Comparison of ENCODE assay signal across 28 cellular contexts in genomic region chr1:51948491-51948915, GRCh38. TPM values are rescaled to one million over a fixed set of nuclear protein-coding genes. Genes with fewer than 3 reads are reported as not detected.
DNase-seq lines count a peak whose midpoint lies in the region; ATAC-seq and TF ChIP-seq lines count a peak whose summit lies in the region.
"Had no signal": no experiment of that assay in that cellular context is flagged by ENCODE, and none has a peak within 500 bp of the region (broad histone marks: within the 10 kb centered on the region; RNA-seq: fewer than 3 reads in every experiment).

No MANE protein-coding gene starts in this region.

- H3K9ac ChIP-seq in H9 (ENCODE audit: extremely low read depth, insufficient read length, low read length), result no peak overlapping the region
- H3K9ac ChIP-seq in mammary epithelial cell (ENCODE audit: insufficient read depth, low read length), result no peak overlapping the region

- H3K9me3 Mint-ChIP-seq in H9, result peaks cover 5 to 8% of the 10 kb centered on the region in 2 experiments; a peak in 2 of 5 replicates
- H3K9me3 Mint-ChIP-seq: activated T-cell treated with anti-CD3 and anti-CD28 coated beads, Interleukin-2, amount 50 U/mL, for 4 hours; natural killer cell treated with Interleukin-12 subunit alpha and Interleukin-12 subunit beta and Interleukin-15 and Interleukin-18, amount 100 ng/mL, for 72 hours; type B pancreatic cell had no signal

- intact Hi-C loops in mammary epithelial cell (cut with micrococcal nuclease), result no loop called here
- intact Hi-C loops in left ventricle myocardium inferior (cut with micrococcal nuclease), result no loop called here

- DNase-seq in H9 (no peak), NCI-H69 (lab: John Stamatoyannopoulos, UW) (peak; percentile 79), mammary epithelial cell (peak; percentile 55), ecto neural progenitor cell (ENCODE audit: low spot score) (no peak), GM10248 (ENCODE audit: extremely low spot score) (no peak), left ventricle myocardium inferior (no peak)
- DNase-seq: activated CD4-positive, CD25-positive, alpha-beta regulatory T cell treated with anti-CD3 and anti-CD28 coated beads, Interleukin-2, amount 50 U/mL, for 72 hours; activated CD8-positive, alpha-beta memory T cell treated with anti-CD3 and anti-CD28 coated beads for 24 hours; activated naive CD4-positive, alpha-beta T cell treated with anti-CD3 and anti-CD28 coated beads for 36 hours; activated T-cell treated with anti-CD3 and anti-CD28 coated beads, Interleukin-2, amount 50 U/mL, for 4 hours; amygdala; caudate nucleus; heart left ventricle; MG63; NCI-H1694 treated with DMSO at 0.1 percent for 48 hours; NCI-H510A treated with DMSO at 0.1 percent for 48 hours; sigmoid colon; stimulated activated CD4-positive, alpha-beta T cell treated with anti-CD3 and anti-CD28 coated beads, Interleukin-15, amount 100 ng/mL, for 24 hours; stimulated activated CD8-positive, alpha-beta memory T cell treated with anti-CD3 and anti-CD28 coated beads, Interleukin-4, amount 100 ng/mL, for 48 hours; SW 1271 had no signal

- H3K14ac ChIP-seq in H9 (ENCODE audit: insufficient read depth, low read length), result no peak overlapping the region

- no peak overlapping the region for H3K23ac ChIP-seq in H9 (ENCODE audit: insufficient read length, low read depth, low read length)

- no peak overlapping the region for H2BK20ac ChIP-seq in H9 (ENCODE audit: low read depth, low read length, poor library complexity, severe bottlenecking)

- BruUV-seq in mammary epithelial cell (replicated peaks; lab: Mats Ljungman, UMichigan), result no TSS peak

- H3K79me1 ChIP-seq in H9 (ENCODE audit: insufficient read depth, low read depth, low read length, poor library complexity, severe bottlenecking), result no peaks in the 10 kb centered on the region

- no peak overlapping the region for H4K91ac ChIP-seq in H9 (ENCODE audit: insufficient read length, low read depth, low read length)

- no peak overlapping the region for H2AK5ac ChIP-seq in H9 (ENCODE audit: insufficient read length, low read length)

- H4K8ac ChIP-seq in H9 (replicated peaks; ENCODE audit: insufficient read length, low read depth, low read length), result no peak overlapping the region

- H3K79me2 ChIP-seq in H9 (ENCODE audit: insufficient read depth, low read length) (no peaks in the 10 kb centered on the region), mammary epithelial cell (ENCODE audit: insufficient read depth, low read length) (no peaks in the 10 kb centered on the region)

- H2BK5ac ChIP-seq in H9 (ENCODE audit: insufficient read length, low read length), result no peak overlapping the region

- H4K20me1 ChIP-seq in H9 (ENCODE audit: control insufficient read depth, insufficient read depth, insufficient read length) (no peaks in the 10 kb centered on the region), mammary epithelial cell (ENCODE audit: insufficient read depth, low read length) (no peaks in the 10 kb centered on the region)

- CTCF ChIA-PET in mammary epithelial cell (lab: Charles Lee; ENCODE audit: low non-redundant PET), result no interaction called here
- CTCF ChIA-PET in GM10248 (lab: Yijun Ruan, JAX), result interaction anchor here (1.0 to 2.7 kb wide), 2 partner anchors 12 to 16 kb away, joined by 5 to 9 read pairs; no protein-coding TSS in a partner anchor

- H3K18ac ChIP-seq in H9 (ENCODE audit: insufficient read length, low read depth, low read length), result no peak overlapping the region

- H3K56ac ChIP-seq in H9 (ENCODE audit: insufficient read length, low read depth, low read length), result no peak overlapping the region

- H3K36me3 ChIP-seq in mammary epithelial cell (ENCODE audit: insufficient read depth, low read length) (no peaks in the 10 kb centered on the region), left ventricle myocardium inferior (no peaks in the 10 kb centered on the region)
- H3K36me3 ChIP-seq: heart left ventricle, MG63, sigmoid colon had no signal

- no peaks in the 10 kb centered on the region for H3K4me1 Mint-ChIP-seq in H9
- H3K4me1 Mint-ChIP-seq: CD14-positive monocyte, mesothelial cell of epicardium had no signal

- TF ChIP-seq CTCF in 22Rv1 (IDR thresholded peaks at IDR 0.05) (no peak), H9 (conservative IDR thresholded peaks at IDR 0.05) (no peak), mammary epithelial cell (conservative IDR thresholded peaks at IDR 0.05 in 1 of 2, IDR thresholded peaks at IDR 0.05 in 1 of 2; ENCODE audit: extremely low read depth in 1 of 2, insufficient read depth in 1 of 2, low read depth in 1 of 2, low read length in 2 of 2) (no peak), GM10248 (IDR thresholded peaks at IDR 0.05; ENCODE audit: control extremely low read depth, extremely low read depth, low read depth, missing control alignments) (no peak), left ventricle myocardium inferior (IDR thresholded peaks at IDR 0.05; ENCODE audit: borderline replicate concordance) (no peak)

- no peaks in the 10 kb centered on the region; the same call in 1 of the 2 replicates for H3K27me3 Mint-ChIP-seq in H9 (ENCODE audit: low read depth)

- no peak overlapping the region for H2BK12ac ChIP-seq in H9 (ENCODE audit: insufficient read length, low read depth, low read length)

- H4K5ac ChIP-seq in H9 (ENCODE audit: insufficient read length, low read depth, low read length), result no peak overlapping the region

- H3K27ac ChIP-seq in 22Rv1 (peak overlapping the region; percentile 71), H9 (ENCODE audit: insufficient read length, low read depth, low read length) (no peak overlapping the region), mammary epithelial cell (ENCODE audit: insufficient read depth, low read depth, low read length) (peak overlapping the region; percentile 6), left ventricle myocardium inferior (replicated peaks) (no peak overlapping the region)
- H3K27ac ChIP-seq: heart left ventricle, sigmoid colon had no signal

- H3T11ph ChIP-seq in H9 (ENCODE audit: low read length), result no peak overlapping the region

- H3K4me2 ChIP-seq in H9 (ENCODE audit: insufficient read depth, insufficient read length, low read length) (no peak overlapping the region), mammary epithelial cell (ENCODE audit: insufficient read depth, low read depth, low read length) (peak overlapping the region; percentile 50)

- H2BK15ac ChIP-seq in H9 (ENCODE audit: low read depth, low read length), result no peak overlapping the region

- peak overlapping the region; percentile 13 to 44 (median 19); a peak in 2 of 7 replicates for H3K27ac Mint-ChIP-seq in H9
- H3K27ac Mint-ChIP-seq: activated naive CD4-positive, alpha-beta T cell treated with anti-CD3 and anti-CD28 coated beads for 36 hours; CD14-positive monocyte; dendritic cell treated with granulocyte-macrophage colony-stimulating factor and Interleukin-4, amounts not matched to agents 40 ng/mL and 50 ng/mL, for 4 days; mesothelial cell of epicardium; natural killer cell treated with Interleukin-12 subunit alpha and Interleukin-12 subunit beta and Interleukin-15 and Interleukin-18, amount 100 ng/mL, for 72 hours; type B pancreatic cell had no signal

- H2BK120ac ChIP-seq in H9 (ENCODE audit: low read depth, low read length, poor library complexity, severe bottlenecking), result no peak overlapping the region

- no peak overlapping the region for H2AFZ ChIP-seq in H9 (ENCODE audit: low read length)
- peak overlapping the region; percentile 85 for H2AFZ ChIP-seq in mammary epithelial cell (ENCODE audit: low read depth, low read length)

- WGBS in H9 (ENCODE audit: extremely low coverage, insufficient read length, low lambda C conversion rate), result no CpG with 5 or more reads among the region's 2 CpGs
- WGBS in mammary epithelial cell (ENCODE audit: low coverage, missing lambda C conversion rate), result 3% methylated on average over 2 of the region's 2 CpGs

- POLR2A ChIA-PET in GM10248 (lab: Yijun Ruan, JAX), result no interaction called here

- H3K4ac ChIP-seq in H9 (ENCODE audit: low read depth, low read length), result no peak overlapping the region

- no peaks in the 10 kb centered on the region for H3K23me2 ChIP-seq in H9 (ENCODE audit: insufficient read length, low read depth, low read length, poor library complexity, severe bottlenecking)

- H3K4me3 Mint-ChIP-seq in H9, result no peak overlapping the region
- H3K4me3 Mint-ChIP-seq: activated naive CD4-positive, alpha-beta T cell treated with anti-CD3 and anti-CD28 coated beads for 36 hours; activated T-cell treated with anti-CD3 and anti-CD28 coated beads, Interleukin-2, amount 50 U/mL, for 4 hours; CD14-positive monocyte; dendritic cell treated with granulocyte-macrophage colony-stimulating factor and Interleukin-4, amounts not matched to agents 40 ng/mL and 50 ng/mL, for 4 days; mesothelial cell of epicardium; natural killer cell treated with Interleukin-12 subunit alpha and Interleukin-12 subunit beta and Interleukin-15 and Interleukin-18, amount 100 ng/mL, for 72 hours; type B pancreatic cell had no signal

- H3K4me3 ChIP-seq in mammary epithelial cell (replicated peaks in 1 of 3; ENCODE audit: insufficient read depth in 1 of 3, low read depth in 2 of 3, low read length in 3 of 3) (no peak overlapping the region), left ventricle myocardium inferior (no peak overlapping the region)
- H3K4me3 ChIP-seq: heart left ventricle, MG63, sigmoid colon had no signal

- ATAC-seq in HG03439 (IDR thresholded peaks at IDR 0.05; ENCODE audit: unreplicated experiment), result no peak
- ATAC-seq: activated T-cell treated with anti-CD3 and anti-CD28 coated beads, Interleukin-2, amount 50 U/mL, for 4 hours; heart left ventricle; left lobe of liver had no signal

- H3K4me1 ChIP-seq in H9 (ENCODE audit: insufficient read depth, low read length) (no peaks in the 10 kb centered on the region), mammary epithelial cell (ENCODE audit: insufficient read depth, low read length) (peaks cover 13% of the 10 kb centered on the region), left ventricle myocardium inferior (no peaks in the 10 kb centered on the region)
- H3K4me1 ChIP-seq: heart left ventricle, sigmoid colon had no signal

- peaks cover 33 to 47% (median 47%) of the 10 kb centered on the region in 3 experiments for H3K36me3 Mint-ChIP-seq in H9 (ENCODE audit: insufficient read depth in 1 of 3, low read depth in 3 of 3)
- H3K36me3 Mint-ChIP-seq: CD14-positive monocyte; natural killer cell treated with Interleukin-12 subunit alpha and Interleukin-12 subunit beta and Interleukin-15 and Interleukin-18, amount 100 ng/mL, for 72 hours; type B pancreatic cell had no signal

- in situ Hi-C loops in mammary epithelial cell (cut with MboI; ENCODE audit: low sequenced_read_pairs in 2 of 2), result no loop called here

- H3K27me3 ChIP-seq in H9 (ENCODE audit: insufficient read depth, low read length), result no peaks in the 10 kb centered on the region
- H3K27me3 ChIP-seq in mammary epithelial cell (ENCODE audit: insufficient read depth, low read length), result no peaks in the 10 kb centered on the region
- H3K27me3 ChIP-seq in left ventricle myocardium inferior (ENCODE audit: low read depth), result peaks cover 42% of the 10 kb centered on the region
- H3K27me3 ChIP-seq: MG63, sigmoid colon had no signal

- H3K9me3 ChIP-seq in H9 (ENCODE audit: control insufficient read depth, low read depth, low read length) (peaks cover 4% of the 10 kb centered on the region), mammary epithelial cell (replicated peaks; ENCODE audit: insufficient read depth, low read length) (no peaks in the 10 kb centered on the region), left ventricle myocardium inferior (replicated peaks) (peaks cover 14% of the 10 kb centered on the region)
- H3K9me3 ChIP-seq: MG63, sigmoid colon had no signal

- dilution Hi-C loops in mammary epithelial cell (cut with HindIII; ENCODE audit: low sequenced_read_pairs), result loop anchor here (5.0 kb wide), 2 partner anchors 36 to 39 kb away; no protein-coding TSS in a partner anchor

RNA-seq across cellular contexts. Expression of gene RAB3B, which starts 42.0 kb away (rescaled TPM):
- total RNA-seq in H9 (2021) (28.5 and 30.6 TPM in 2 replicates), mammary epithelial cell (1 to 10 TPM in 1 of 2 donors, under 1 TPM in 1; 0.50 to 3.4 TPM), left ventricle myocardium inferior (not detected)
- polyA plus RNA-seq in mammary epithelial cell, result 1.4 TPM
- polyA minus RNA-seq in mammary epithelial cell, result 6.9 TPM
- polyA plus RNA-seq: CD14-positive monocyte had no signal

Comparison
In these comparisons a context has a peak if more than half of its experiments do, and no peak if none do; other contexts are left out.
1. H3K27ac ChIP-seq: peak in 22Rv1 (single experiment) and mammary epithelial cell (single experiment); none in H9 (single experiment) and left ventricle myocardium inferior (single experiment).
2. DNase-seq: peak in NCI-H69 (single experiment) and mammary epithelial cell (single experiment); none in H9 (single experiment), ecto neural progenitor cell (single experiment), GM10248 (single experiment) and left ventricle myocardium inferior (single experiment).